1 cellular context compared by ENCODE assay signal in the genomic region with DNA sequence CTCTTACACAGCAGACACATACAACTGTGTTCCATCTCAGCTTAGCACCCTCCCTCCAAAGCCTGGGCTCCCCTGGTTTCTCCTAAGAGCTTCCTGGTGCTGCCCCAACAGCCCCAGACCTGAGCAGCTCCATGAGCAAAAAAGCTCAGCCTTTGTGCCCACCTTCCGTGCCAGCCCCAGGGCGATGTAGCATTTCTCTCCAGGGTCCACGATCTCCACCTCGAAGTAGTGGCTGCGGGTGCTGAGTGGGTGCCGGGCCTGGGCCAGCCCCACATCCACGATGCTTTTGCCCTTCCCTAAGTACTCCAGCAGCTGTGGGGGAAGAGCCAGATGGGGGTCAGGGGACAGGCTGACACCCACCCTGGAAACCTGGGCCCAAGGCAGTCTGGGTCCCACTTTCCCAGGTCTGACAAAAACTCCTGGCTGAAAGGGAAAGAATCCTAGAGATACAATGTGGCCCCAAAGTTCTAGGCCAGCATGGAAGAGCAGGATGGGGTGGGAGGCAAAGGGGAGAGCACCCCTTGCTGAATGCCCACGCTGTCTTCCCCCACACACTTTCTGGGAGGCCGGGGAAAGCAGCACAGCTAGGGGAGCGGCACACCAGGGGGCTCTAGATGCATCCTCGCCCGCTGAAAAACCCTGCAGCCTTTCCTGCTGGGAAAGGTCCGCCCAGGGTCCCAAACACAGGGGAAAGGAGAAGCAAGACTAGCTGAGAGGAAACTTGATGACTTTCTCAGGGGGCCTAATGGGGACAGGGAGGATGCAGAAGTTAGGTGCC.
TF ChIP-seq lines count a peak whose summit lies in the region.

No MANE protein-coding gene starts in this region.

TF ChIP-seq in GM23338, 12 proteins besides CTCF, POLR2A, EP300 and RAD21 (continued from another document):
- TF ChIP-seq, protein P1, sequence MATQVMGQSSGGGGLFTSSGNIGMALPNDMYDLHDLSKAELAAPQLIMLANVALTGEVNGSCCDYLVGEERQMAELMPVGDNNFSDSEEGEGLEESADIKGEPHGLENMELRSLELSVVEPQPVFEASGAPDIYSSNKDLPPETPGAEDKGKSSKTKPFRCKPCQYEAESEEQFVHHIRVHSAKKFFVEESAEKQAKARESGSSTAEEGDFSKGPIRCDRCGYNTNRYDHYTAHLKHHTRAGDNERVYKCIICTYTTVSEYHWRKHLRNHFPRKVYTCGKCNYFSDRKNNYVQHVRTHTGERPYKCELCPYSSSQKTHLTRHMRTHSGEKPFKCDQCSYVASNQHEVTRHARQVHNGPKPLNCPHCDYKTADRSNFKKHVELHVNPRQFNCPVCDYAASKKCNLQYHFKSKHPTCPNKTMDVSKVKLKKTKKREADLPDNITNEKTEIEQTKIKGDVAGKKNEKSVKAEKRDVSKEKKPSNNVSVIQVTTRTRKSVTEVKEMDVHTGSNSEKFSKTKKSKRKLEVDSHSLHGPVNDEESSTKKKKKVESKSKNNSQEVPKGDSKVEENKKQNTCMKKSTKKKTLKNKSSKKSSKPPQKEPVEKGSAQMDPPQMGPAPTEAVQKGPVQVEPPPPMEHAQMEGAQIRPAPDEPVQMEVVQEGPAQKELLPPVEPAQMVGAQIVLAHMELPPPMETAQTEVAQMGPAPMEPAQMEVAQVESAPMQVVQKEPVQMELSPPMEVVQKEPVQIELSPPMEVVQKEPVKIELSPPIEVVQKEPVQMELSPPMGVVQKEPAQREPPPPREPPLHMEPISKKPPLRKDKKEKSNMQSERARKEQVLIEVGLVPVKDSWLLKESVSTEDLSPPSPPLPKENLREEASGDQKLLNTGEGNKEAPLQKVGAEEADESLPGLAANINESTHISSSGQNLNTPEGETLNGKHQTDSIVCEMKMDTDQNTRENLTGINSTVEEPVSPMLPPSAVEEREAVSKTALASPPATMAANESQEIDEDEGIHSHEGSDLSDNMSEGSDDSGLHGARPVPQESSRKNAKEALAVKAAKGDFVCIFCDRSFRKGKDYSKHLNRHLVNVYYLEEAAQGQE (IDR thresholded peaks at IDR 0.05; ENCODE audit: unreplicated experiment): no peak
- TF ChIP-seq POLR2AphosphoS5 (IDR thresholded peaks at IDR 0.05; ENCODE audit: low read depth) (no peak), ZNF331 (CRISPR knock-in tag; IDR thresholded peaks at IDR 0.05; ENCODE audit: low read depth) (no peak), CREB1 (CRISPR knock-in tag; IDR thresholded peaks at IDR 0.05; ENCODE audit: low read depth) (no peak), NANOG (IDR thresholded peaks at IDR 0.05; ENCODE audit: borderline replicate concordance) (no peak), EZH2phosphoT487 (IDR thresholded peaks at IDR 0.05; ENCODE audit: unreplicated experiment) (no peak)
- TF ChIP-seq, protein P2, sequence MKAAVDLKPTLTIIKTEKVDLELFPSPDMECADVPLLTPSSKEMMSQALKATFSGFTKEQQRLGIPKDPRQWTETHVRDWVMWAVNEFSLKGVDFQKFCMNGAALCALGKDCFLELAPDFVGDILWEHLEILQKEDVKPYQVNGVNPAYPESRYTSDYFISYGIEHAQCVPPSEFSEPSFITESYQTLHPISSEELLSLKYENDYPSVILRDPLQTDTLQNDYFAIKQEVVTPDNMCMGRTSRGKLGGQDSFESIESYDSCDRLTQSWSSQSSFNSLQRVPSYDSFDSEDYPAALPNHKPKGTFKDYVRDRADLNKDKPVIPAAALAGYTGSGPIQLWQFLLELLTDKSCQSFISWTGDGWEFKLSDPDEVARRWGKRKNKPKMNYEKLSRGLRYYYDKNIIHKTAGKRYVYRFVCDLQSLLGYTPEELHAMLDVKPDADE (IDR thresholded peaks at IDR 0.05): no peak
- TF ChIP-seq, protein P3, sequence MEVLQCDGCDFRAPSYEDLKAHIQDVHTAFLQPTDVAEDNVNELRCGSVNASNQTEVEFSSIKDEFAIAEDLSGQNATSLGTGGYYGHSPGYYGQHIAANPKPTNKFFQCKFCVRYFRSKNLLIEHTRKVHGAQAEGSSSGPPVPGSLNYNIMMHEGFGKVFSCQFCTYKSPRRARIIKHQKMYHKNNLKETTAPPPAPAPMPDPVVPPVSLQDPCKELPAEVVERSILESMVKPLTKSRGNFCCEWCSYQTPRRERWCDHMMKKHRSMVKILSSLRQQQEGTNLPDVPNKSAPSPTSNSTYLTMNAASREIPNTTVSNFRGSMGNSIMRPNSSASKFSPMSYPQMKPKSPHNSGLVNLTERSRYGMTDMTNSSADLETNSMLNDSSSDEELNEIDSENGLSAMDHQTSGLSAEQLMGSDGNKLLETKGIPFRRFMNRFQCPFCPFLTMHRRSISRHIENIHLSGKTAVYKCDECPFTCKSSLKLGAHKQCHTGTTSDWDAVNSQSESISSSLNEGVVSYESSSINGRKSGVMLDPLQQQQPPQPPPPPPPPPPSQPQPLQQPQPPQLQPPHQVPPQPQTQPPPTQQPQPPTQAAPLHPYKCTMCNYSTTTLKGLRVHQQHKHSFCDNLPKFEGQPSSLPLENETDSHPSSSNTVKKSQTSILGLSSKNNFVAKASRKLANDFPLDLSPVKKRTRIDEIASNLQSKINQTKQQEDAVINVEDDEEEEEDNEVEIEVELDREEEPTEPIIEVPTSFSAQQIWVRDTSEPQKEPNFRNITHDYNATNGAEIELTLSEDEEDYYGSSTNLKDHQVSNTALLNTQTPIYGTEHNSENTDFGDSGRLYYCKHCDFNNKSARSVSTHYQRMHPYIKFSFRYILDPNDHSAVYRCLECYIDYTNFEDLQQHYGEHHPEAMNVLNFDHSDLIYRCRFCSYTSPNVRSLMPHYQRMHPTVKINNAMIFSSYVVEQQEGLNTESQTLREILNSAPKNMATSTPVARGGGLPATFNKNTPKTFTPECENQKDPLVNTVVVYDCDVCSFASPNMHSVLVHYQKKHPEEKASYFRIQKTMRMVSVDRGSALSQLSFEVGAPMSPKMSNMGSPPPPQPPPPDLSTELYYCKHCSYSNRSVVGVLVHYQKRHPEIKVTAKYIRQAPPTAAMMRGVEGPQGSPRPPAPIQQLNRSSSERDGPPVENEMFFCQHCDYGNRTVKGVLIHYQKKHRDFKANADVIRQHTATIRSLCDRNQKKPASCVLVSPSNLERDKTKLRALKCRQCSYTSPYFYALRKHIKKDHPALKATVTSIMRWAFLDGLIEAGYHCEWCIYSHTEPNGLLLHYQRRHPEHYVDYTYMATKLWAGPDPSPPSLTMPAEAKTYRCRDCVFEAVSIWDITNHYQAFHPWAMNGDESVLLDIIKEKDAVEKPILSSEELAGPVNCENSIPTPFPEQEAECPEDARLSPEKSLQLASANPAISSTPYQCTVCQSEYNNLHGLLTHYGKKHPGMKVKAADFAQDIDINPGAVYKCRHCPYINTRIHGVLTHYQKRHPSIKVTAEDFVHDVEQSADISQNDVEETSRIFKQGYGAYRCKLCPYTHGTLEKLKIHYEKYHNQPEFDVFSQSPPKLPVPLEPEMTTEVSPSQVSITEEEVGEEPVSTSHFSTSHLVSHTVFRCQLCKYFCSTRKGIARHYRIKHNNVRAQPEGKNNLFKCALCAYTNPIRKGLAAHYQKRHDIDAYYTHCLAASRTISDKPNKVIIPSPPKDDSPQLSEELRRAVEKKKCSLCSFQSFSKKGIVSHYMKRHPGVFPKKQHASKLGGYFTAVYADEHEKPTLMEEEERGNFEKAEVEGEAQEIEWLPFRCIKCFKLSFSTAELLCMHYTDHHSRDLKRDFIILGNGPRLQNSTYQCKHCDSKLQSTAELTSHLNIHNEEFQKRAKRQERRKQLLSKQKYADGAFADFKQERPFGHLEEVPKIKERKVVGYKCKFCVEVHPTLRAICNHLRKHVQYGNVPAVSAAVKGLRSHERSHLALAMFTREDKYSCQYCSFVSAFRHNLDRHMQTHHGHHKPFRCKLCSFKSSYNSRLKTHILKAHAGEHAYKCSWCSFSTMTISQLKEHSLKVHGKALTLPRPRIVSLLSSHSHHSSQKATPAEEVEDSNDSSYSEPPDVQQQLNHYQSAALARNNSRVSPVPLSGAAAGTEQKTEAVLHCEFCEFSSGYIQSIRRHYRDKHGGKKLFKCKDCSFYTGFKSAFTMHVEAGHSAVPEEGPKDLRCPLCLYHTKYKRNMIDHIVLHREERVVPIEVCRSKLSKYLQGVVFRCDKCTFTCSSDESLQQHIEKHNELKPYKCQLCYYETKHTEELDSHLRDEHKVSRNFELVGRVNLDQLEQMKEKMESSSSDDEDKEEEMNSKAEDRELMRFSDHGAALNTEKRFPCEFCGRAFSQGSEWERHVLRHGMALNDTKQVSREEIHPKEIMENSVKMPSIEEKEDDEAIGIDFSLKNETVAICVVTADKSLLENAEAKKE (CRISPR knock-in tag; IDR thresholded peaks at IDR 0.05): no peak
